ENCODE assay signal across 1 cellular context in the genomic region with DNA sequence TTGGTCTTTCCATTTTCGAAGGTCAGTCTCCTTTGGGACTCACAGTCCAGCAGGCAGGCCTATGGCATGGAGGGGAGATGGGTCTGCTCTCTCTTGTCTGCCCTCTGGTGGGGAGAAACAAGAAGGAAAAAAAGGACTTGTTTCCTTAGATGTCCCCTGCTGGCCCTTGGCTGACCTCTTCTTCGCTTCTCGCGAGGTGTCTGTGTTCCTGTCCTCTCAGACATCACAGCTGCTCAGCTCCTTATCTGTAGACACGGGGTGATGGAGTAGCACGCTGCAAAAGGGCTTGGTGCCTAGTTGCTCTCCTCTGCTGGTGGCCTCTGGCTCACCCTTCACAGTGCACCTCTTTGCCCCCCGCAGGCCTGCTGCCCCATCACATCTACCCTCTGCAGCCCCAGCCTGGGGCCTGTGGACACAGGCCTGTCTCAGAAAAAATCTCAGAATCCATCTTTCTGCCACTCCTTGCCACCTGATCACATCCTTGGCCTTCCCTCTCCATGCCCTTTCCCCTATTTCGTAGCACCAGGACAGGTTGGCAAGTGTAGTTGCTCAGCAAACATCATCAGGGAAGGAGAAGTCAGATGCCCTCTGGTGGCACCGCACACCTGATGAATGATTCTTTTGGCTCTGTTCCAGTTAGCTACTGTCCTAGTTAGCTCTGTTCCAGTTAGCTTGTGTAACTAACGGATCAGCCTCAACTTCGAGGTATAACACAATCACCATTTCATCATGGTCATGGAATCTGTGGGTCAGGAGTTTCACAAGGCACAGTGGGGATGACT.
TF ChIP-seq lines count a peak whose summit lies in the region.

No MANE protein-coding gene starts in this region.

TF ChIP-seq in HCT116, 20 proteins besides CTCF, POLR2A, EP300 and RAD21:
- TF ChIP-seq FOSL1 (IDR thresholded peaks at IDR 0.05; ENCODE audit: low read depth), result no peak
- no peak for TF ChIP-seq JUND (IDR thresholded peaks at IDR 0.05)
- peak; percentile 36 for TF ChIP-seq POLR2AphosphoS5 (IDR thresholded peaks at IDR 0.05; ENCODE audit: low read depth, low read length)
- no peak for TF ChIP-seq TCF7L2 (IDR thresholded peaks at IDR 0.05; ENCODE audit: borderline replicate concordance, extremely low read depth, insufficient read depth, insufficient read length)
- TF ChIP-seq ZBTB33 (IDR thresholded peaks at IDR 0.05; ENCODE audit: extremely low read depth, insufficient replicate concordance, low read length), result peak; percentile 35
- TF ChIP-seq ZNF274 (IDR thresholded peaks at IDR 0.05; ENCODE audit: low read depth, low read length), result no peak
- TF ChIP-seq CBX3 (IDR thresholded peaks at IDR 0.05; ENCODE audit: low read depth), result 0 out of 2 replicates have a peak, but pooled peaks have one; percentile 48
TF ChIP-seq in HCT116: peak in this region for 3.
